8 cellular contexts compared by ENCODE assay signal in the genomic region with DNA sequence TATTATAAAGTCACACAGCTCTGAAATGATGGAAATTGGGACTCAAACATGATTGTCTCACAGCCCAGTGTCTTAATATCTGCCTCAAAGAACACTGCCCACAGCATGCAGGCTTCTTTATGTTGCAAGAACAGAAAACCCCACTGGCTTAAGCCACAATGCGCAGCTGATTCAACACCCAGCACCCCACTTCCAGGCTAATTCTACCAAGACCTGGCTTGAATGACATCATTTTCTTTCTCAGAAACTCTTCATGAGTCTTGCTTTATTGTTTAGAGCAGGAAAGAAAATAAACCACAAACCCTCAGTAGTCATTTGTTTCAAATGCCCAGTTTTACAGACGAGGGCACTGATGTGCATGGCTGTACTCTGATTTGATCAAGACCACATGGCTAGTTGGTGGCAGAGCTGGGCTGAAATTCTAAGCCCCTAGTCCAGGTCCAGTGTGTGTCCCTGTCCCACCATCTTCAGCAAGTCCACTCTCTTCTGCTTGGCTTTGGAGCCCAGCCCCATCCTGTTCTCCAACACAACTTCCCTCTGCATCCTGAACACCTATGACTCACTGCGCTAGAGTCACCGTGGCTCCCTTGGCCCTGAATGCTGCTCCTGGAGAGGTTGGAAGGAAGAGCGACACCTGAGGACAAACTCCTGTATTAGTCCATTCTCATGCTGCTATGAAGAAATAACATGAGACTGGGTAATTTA.
DNase-seq lines count a peak whose midpoint lies in the region; ATAC-seq lines count a peak whose summit lies in the region.

No MANE protein-coding gene starts in this region.

- H3K4me3 Mint-ChIP-seq in activated naive CD4-positive, alpha-beta T cell treated with anti-CD3 and anti-CD28 coated beads, Interleukin-2, amount 10 ng/mL, durations not matched to agents 7 days and 5 days: no peak overlapping the region

- no peaks in the 10 kb centered on the region for H3K27me3 Mint-ChIP-seq in activated naive CD4-positive, alpha-beta T cell treated with anti-CD3 and anti-CD28 coated beads, Interleukin-2, amount 10 ng/mL, durations not matched to agents 7 days and 5 days

- CTCF ChIA-PET in activated naive CD4-positive, alpha-beta T cell treated with anti-CD3 and anti-CD28 coated beads, Interleukin-2, amount 10 ng/mL, durations not matched to agents 7 days and 5 days (lab: Charles Lee): interaction anchor here (0.6 to 2.9 kb wide), 5 partner anchors 10 to 134 kb away, joined by 3 to 13 read pairs (median 3); no protein-coding TSS in a partner anchor

- H3K27ac ChIP-seq in substantia nigra (ENCODE audit: low read depth, low read length, poor library complexity, severe bottlenecking): peak overlapping the region; percentile 6

- H3K27ac Mint-ChIP-seq in activated naive CD4-positive, alpha-beta T cell treated with anti-CD3 and anti-CD28 coated beads, Interleukin-2, amount 10 ng/mL, durations not matched to agents 7 days and 5 days: peak overlapping the region; percentile 82

- H3K36me3 Mint-ChIP-seq in activated naive CD4-positive, alpha-beta T cell treated with anti-CD3 and anti-CD28 coated beads, Interleukin-2, amount 10 ng/mL, durations not matched to agents 7 days and 5 days: peaks cover 37% of the 10 kb centered on the region

- no peak for ATAC-seq in HG03439 (IDR thresholded peaks at IDR 0.05; ENCODE audit: unreplicated experiment)
- no peak for ATAC-seq in GM18498 (IDR thresholded peaks at IDR 0.05; ENCODE audit: unreplicated experiment)

- peak; percentile 53 for DNase-seq in stimulated activated CD4-positive, alpha-beta T cell treated with anti-CD3 and anti-CD28 coated beads, Interleukin-15, amount 100 ng/mL, for 24 hours
- no peak for DNase-seq in stimulated activated CD4-positive, alpha-beta T cell treated with anti-CD3 and anti-CD28 coated beads, Interleukin-4, amount 100 ng/mL, for 1 hour
- peak; percentile 59 for DNase-seq in activated naive CD4-positive, alpha-beta T cell treated with anti-CD3 and anti-CD28 coated beads, Interleukin-2, amount 10 ng/mL, durations not matched to agents 7 days and 5 days
- DNase-seq in hepatic stellate cell (ENCODE audit: low spot score) (peak; percentile 39), substantia nigra (lab: John Stamatoyannopoulos, UW) (peak in 2 of 49 donors; percentile 28 to 32), NCI-H526 treated with DMSO at 0.1 percent for 48 hours (lab: John Stamatoyannopoulos, UW) (no peak)

- peaks cover 52% of the 10 kb centered on the region for H3K4me1 Mint-ChIP-seq in activated naive CD4-positive, alpha-beta T cell treated with anti-CD3 and anti-CD28 coated beads, Interleukin-2, amount 10 ng/mL, durations not matched to agents 7 days and 5 days

- H3K9me3 Mint-ChIP-seq in activated naive CD4-positive, alpha-beta T cell treated with anti-CD3 and anti-CD28 coated beads, Interleukin-2, amount 10 ng/mL, durations not matched to agents 7 days and 5 days: no peaks in the 10 kb centered on the region

Comparison
In these comparisons a context has a peak if more than half of its experiments do, and no peak if none do; other contexts are left out.
1. DNase-seq: peak in stimulated activated CD4-positive, alpha-beta T cell treated with anti-CD3 and anti-CD28 coated beads, Interleukin-15, amount 100 ng/mL, for 24 hours (single experiment), activated naive CD4-positive, alpha-beta T cell treated with anti-CD3 and anti-CD28 coated beads, Interleukin-2, amount 10 ng/mL, durations not matched to agents 7 days and 5 days (single experiment) and hepatic stellate cell (single experiment); none in stimulated activated CD4-positive, alpha-beta T cell treated with anti-CD3 and anti-CD28 coated beads, Interleukin-4, amount 100 ng/mL, for 1 hour (single experiment) and NCI-H526 treated with DMSO at 0.1 percent for 48 hours (single experiment).